In the genomic region with DNA sequence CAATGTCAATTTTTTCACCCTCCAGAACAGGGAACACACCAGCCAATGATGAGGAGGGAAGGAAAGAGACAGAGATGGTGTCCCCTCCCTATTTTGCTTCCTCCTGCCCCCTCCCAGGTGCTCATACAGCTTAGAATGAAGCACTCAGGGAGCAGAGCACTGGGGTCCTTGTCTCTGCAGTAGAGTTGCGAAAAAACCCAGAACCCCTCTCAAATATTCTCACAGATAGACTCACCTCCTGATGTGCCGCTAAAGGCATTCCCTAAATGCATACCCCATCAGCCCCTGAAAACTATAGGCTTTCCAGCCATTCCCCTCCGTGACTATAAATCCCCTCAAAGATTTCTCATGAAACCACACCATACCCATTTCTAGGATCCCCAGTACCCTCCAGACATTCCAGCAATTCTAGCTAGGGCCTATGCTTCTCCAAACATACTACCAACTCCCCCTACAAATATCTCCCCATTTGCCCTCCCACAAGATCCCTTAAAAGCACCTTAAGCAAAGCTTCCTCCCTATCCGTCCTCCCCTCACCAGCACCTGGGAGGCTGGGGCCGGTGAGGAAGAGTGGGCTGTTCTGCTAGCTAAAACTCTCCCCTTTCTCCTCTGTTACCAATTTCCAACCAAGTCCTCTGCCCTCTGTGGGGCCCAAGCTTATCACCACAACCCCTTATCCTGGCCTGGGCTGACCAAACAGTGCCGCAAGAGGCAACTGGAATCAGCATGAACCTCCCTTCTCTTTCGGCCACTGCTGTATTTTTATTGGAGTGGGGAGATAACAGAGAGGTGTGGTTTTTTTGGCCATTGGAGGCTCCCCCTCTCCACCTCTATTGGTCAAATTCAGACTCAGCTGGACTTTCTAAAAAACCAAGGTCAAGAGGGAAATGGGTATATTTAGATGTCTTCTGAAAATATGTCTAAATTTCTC, we compare ENCODE assay signal across 1 cellular context.
TF ChIP-seq lines count a peak whose summit lies in the region.

No MANE protein-coding gene starts in this region.

TF ChIP-seq in H1, 55 proteins besides CTCF, POLR2A, EP300 and RAD21:
- TF ChIP-seq GTF2F1 (IDR thresholded peaks at IDR 0.05; ENCODE audit: borderline replicate concordance, low read depth, low read length) (no peak), SUZ12 (IDR thresholded peaks at IDR 0.05; ENCODE audit: low read length) (0 out of 2 replicates have a peak, but pooled peaks have one; percentile 27)
- TF ChIP-seq, protein P1, sequence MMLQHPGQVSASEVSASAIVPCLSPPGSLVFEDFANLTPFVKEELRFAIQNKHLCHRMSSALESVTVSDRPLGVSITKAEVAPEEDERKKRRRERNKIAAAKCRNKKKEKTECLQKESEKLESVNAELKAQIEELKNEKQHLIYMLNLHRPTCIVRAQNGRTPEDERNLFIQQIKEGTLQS (IDR thresholded peaks at IDR 0.05; ENCODE audit: insufficient read depth, low read depth, low read length), result no peak
